In genomic region chr10:102764340-102765257, GRCh38 we compare ENCODE assay signal across 1 cellular context.
TF ChIP-seq lines count a peak whose summit lies in the region.

No MANE protein-coding gene starts in this region.

TF ChIP-seq in K562, 482 proteins besides CTCF, POLR2A, EP300 and RAD21:
- TF ChIP-seq CXXC5 (CRISPR knock-in tag; IDR thresholded peaks at IDR 0.05), result no peak
- TF ChIP-seq GATA2 (CRISPR knock-in tag; IDR thresholded peaks at IDR 0.05), result 0 out of 2 replicates have a peak, but pooled peaks have one; percentile 17
TF ChIP-seq in K562: peak in this region for 1.
